ENCODE assay signal across 1 cellular context in genomic region chr17:3959295-3959899, GRCh38.
TF ChIP-seq lines count a peak whose summit lies in the region.

No MANE protein-coding gene starts in this region.

TF ChIP-seq in HEK293, 187 proteins besides CTCF, POLR2A, EP300 and RAD21 (continued from another document):
- no peak for TF ChIP-seq TSHZ1 (tag by site-specific recombination; IDR thresholded peaks at IDR 0.05; ENCODE audit: borderline replicate concordance)
- no peak for TF ChIP-seq SP3 (tag by site-specific recombination; IDR thresholded peaks at IDR 0.05)
- TF ChIP-seq ZNF629 (tag by site-specific recombination; IDR thresholded peaks at IDR 0.05) = 0 out of 2 replicates have a peak, but pooled peaks have one; percentile 27
- no peak for TF ChIP-seq REPIN1 (tag by site-specific recombination; IDR thresholded peaks at IDR 0.05; ENCODE audit: low read depth)
- TF ChIP-seq ZNF704 (tag by site-specific recombination; IDR thresholded peaks at IDR 0.05) = no peak
- TF ChIP-seq KLF17 (tag by site-specific recombination; IDR thresholded peaks at IDR 0.05) = peak; percentile 81
- TF ChIP-seq SP7 (tag by site-specific recombination; IDR thresholded peaks at IDR 0.05) = peak; percentile 57; the same call in 1 of the 2 replicates
- TF ChIP-seq ZNF600 (tag by site-specific recombination; IDR thresholded peaks at IDR 0.05) = peak; percentile 69; the same call in 1 of the 2 replicates
- peak; percentile 76 for TF ChIP-seq PATZ1 (tag by site-specific recombination; IDR thresholded peaks at IDR 0.05)
- TF ChIP-seq ZNF354C (tag by site-specific recombination; IDR thresholded peaks at IDR 0.05; ENCODE audit: borderline replicate concordance, low read depth) = no peak
- TF ChIP-seq ZNF239 (tag by site-specific recombination; IDR thresholded peaks at IDR 0.05) = no peak
- TF ChIP-seq PRDM10 (tag by site-specific recombination; IDR thresholded peaks at IDR 0.05) = peak; percentile 52
- TF ChIP-seq TCF7L2 (IDR thresholded peaks at IDR 0.05; ENCODE audit: borderline replicate concordance, low read depth, low read length) = no peak
- TF ChIP-seq KLF7 (tag by site-specific recombination; IDR thresholded peaks at IDR 0.05; ENCODE audit: borderline replicate concordance) = 0 out of 2 replicates have a peak, but pooled peaks have one; percentile 49
- no peak for TF ChIP-seq ZNF433 (tag by site-specific recombination; IDR thresholded peaks at IDR 0.05; ENCODE audit: low read depth)
- TF ChIP-seq INSM2 (tag by site-specific recombination; IDR thresholded peaks at IDR 0.05) = no peak
- peak; percentile 67; the same call in 1 of the 2 replicates for TF ChIP-seq KLF1 (tag by site-specific recombination; IDR thresholded peaks at IDR 0.05)
- TF ChIP-seq ZSCAN4 (tag by site-specific recombination; IDR thresholded peaks at IDR 0.05) = no peak
- TF ChIP-seq ZFP69B (tag by site-specific recombination; IDR thresholded peaks at IDR 0.05) = no peak
- no peak for TF ChIP-seq ZNF362 (tag by site-specific recombination; IDR thresholded peaks at IDR 0.05)
- TF ChIP-seq ZNF335 (tag by site-specific recombination; conservative IDR thresholded peaks at IDR 0.05) = peak; percentile 19
- TF ChIP-seq ZBTB26 (tag by site-specific recombination; optimal IDR thresholded peaks at IDR 0.05) = no peak
- TF ChIP-seq BCL11A (tag by site-specific recombination; IDR thresholded peaks at IDR 0.05; ENCODE audit: low read depth) = no peak
- peak; percentile 84 for TF ChIP-seq ZNF398 (tag by site-specific recombination; IDR thresholded peaks at IDR 0.05)
- no peak for TF ChIP-seq ZNF837 (tag by site-specific recombination; IDR thresholded peaks at IDR 0.05)
- TF ChIP-seq ZBTB20 (tag by site-specific recombination; IDR thresholded peaks at IDR 0.05) = peak; percentile 80
- no peak for TF ChIP-seq ZNF777 (tag by site-specific recombination; IDR thresholded peaks at IDR 0.05; ENCODE audit: borderline replicate concordance)
- 0 out of 2 replicates have a peak, but pooled peaks have one; percentile 10 for TF ChIP-seq ZBTB17 (tag by site-specific recombination; IDR thresholded peaks at IDR 0.05)
- 0 out of 2 replicates have a peak, but pooled peaks have one; percentile 10 for TF ChIP-seq ZNF341 (tag by site-specific recombination; IDR thresholded peaks at IDR 0.05; ENCODE audit: low read depth)
- TF ChIP-seq ZNF626 (tag by site-specific recombination; IDR thresholded peaks at IDR 0.05) = no peak
TF ChIP-seq in HEK293: peak in this region for 15.
